In genomic region chr9:86718373-86718772, GRCh38 we compare ENCODE assay signal across 26 cellular contexts.
"Had no signal": no experiment of that assay in that cellular context is flagged by ENCODE, and none has a peak within 500 bp of the region (broad histone marks: within the 10 kb centered on the region; RNA-seq: fewer than 3 reads in every experiment).

No MANE protein-coding gene starts in this region.

- H3K27ac ChIP-seq: body of pancreas, KMS-11, Peyer's patch, RWPE1 had no signal

- H3K4me3 Mint-ChIP-seq: activated CD8-positive, alpha-beta T cell treated with anti-CD3 and anti-CD28 coated beads, Interleukin-2, amount 10 ng/mL, durations not matched to agents 7 days and 5 days; activated naive CD4-positive, alpha-beta T cell treated with anti-CD3 and anti-CD28 coated beads, Interleukin-2, amount 50 U/mL, for 24 hours; T-helper 1 cell treated with Interleukin-12 subunit alpha and Interleukin-12 subunit beta and Interleukin-4 antibody, amounts not matched to agents 30 μg/mL and 1 μg/mL, for 36 hours; WTC11 had no signal

- H3K9me3 ChIP-seq: ascending aorta, body of pancreas, Peyer's patch had no signal

- H3K9me3 Mint-ChIP-seq: activated naive CD4-positive, alpha-beta T cell treated with anti-CD3 and anti-CD28 coated beads, Interleukin-2, amount 50 U/mL, for 24 hours; T-helper 1 cell treated with Interleukin-12 subunit alpha and Interleukin-12 subunit beta and Interleukin-4 antibody, amounts not matched to agents 30 μg/mL and 1 μg/mL, for 36 hours had no signal

- H3K4me3 ChIP-seq: ascending aorta, body of pancreas, Peyer's patch had no signal

- H3K4me1 Mint-ChIP-seq: activated naive CD4-positive, alpha-beta T cell treated with anti-CD3 and anti-CD28 coated beads, Interleukin-2, amount 50 U/mL, for 24 hours had no signal

- H3K4me1 ChIP-seq: Peyer's patch had no signal

- H3K36me3 Mint-ChIP-seq: activated naive CD4-positive, alpha-beta T cell treated with anti-CD3 and anti-CD28 coated beads, Interleukin-2, amount 50 U/mL, for 24 hours; WTC11 had no signal

- H3K36me3 ChIP-seq: ascending aorta, Peyer's patch had no signal

- H3K27ac Mint-ChIP-seq: activated CD8-positive, alpha-beta T cell treated with anti-CD3 and anti-CD28 coated beads, Interleukin-2, amount 10 ng/mL, durations not matched to agents 7 days and 5 days; activated naive CD4-positive, alpha-beta T cell treated with anti-CD3 and anti-CD28 coated beads, Interleukin-2, amount 50 U/mL, for 24 hours; T-helper 1 cell treated with Interleukin-12 subunit alpha and Interleukin-12 subunit beta and Interleukin-4 antibody, amounts not matched to agents 30 μg/mL and 1 μg/mL, for 36 hours; WTC11 had no signal

- ATAC-seq: activated CD8-positive, alpha-beta T cell treated with anti-CD3 and anti-CD28 coated beads, Interleukin-2, amount 10 ng/mL, durations not matched to agents 7 days and 5 days; body of pancreas; WTC11 had no signal

- DNase-seq: activated CD4-positive, alpha-beta T cell treated with anti-CD3 and anti-CD28 coated beads for 48 hours; activated CD4-positive, alpha-beta T cell treated with anti-CD3 and anti-CD28 coated beads, Interleukin-2, amount 50 U/mL, for 4 hours; activated CD4-positive, CD25-positive, alpha-beta regulatory T cell treated with anti-CD3 and anti-CD28 coated beads, Interleukin-2, amount 50 U/mL, for 72 hours; activated CD8-positive, alpha-beta memory T cell treated with anti-CD3 and anti-CD28 coated beads, Interleukin-2, amount 50 U/mL, for 48 hours; activated CD8-positive, alpha-beta T cell treated with anti-CD3 and anti-CD28 coated beads, Interleukin-2, amount 10 ng/mL, durations not matched to agents 7 days and 5 days; activated naive CD4-positive, alpha-beta T cell; activated T-cell treated with anti-CD3 and anti-CD28 coated beads, Interleukin-2, amount 50 U/mL, for 1 hour; amniotic stem cell; body of pancreas; NCI-H1092; NCI-H1417; NCI-H1930; NCI-H2107; NCI-H2171 treated with DMSO at 0.1 percent for 48 hours; NCI-H226; NCI-H510A; NCI-H69; NK-92 treated with Interleukin-12 subunit alpha and Interleukin-12 subunit beta, amount 100 ng/mL, for 24 hours; Peyer's patch; SHP77 treated with DMSO at 0.1 percent for 48 hours had no signal

- H3K27me3 ChIP-seq: ascending aorta, body of pancreas, Peyer's patch had no signal
